In the genomic region with DNA sequence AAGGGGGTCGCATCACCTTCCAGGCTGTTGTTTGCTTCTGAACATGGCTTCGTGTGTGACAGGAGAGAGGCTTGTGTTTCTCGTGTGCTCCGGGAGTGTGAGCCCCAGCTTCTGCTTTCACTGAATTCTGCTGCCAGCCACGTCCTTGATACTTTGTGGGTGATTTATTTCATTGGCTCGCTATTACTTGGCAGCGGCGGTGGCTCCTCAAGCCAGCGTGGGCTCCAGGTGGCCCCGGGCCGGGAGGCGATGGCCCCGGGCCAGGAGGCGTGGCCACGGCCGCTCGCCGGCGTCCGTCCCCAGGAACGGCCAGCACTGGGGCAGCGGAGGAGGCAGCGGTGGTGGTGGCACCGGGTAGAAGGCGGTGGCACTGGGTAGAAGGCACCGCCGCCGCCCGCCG, we compare ENCODE assay signal across 1 cellular context.
TF ChIP-seq lines count a peak whose summit lies in the region.

No MANE protein-coding gene starts in this region.

TF ChIP-seq in K562, 482 proteins besides CTCF, POLR2A, EP300 and RAD21 (continued from another document and continues in another):
- TF ChIP-seq MGA (IDR thresholded peaks at IDR 0.05) (peak; percentile 95), NR4A1 (CRISPR knock-in tag; IDR thresholded peaks at IDR 0.05) (no peak), NR4A1 (tag; IDR thresholded peaks at IDR 0.05) (peak; percentile 38; the same call in 1 of the 2 replicates), E2F3 (CRISPR knock-in tag; IDR thresholded peaks at IDR 0.05) (no peak), TAF1 (IDR thresholded peaks at IDR 0.05; ENCODE audit: control insufficient read depth, extremely low read depth, insufficient read depth, low read length, severe bottlenecking) (peak; percentile 14), CXXC5 (CRISPR knock-in tag; IDR thresholded peaks at IDR 0.05) (peak; percentile 52; the same call in 1 of the 2 replicates), NFIC (IDR thresholded peaks at IDR 0.05) (peak; percentile 91), ERF (CRISPR knock-in tag; IDR thresholded peaks at IDR 0.05) (peak; percentile 68; the same call in 1 of the 2 replicates), ZNF695 (CRISPR knock-in tag; IDR thresholded peaks at IDR 0.05) (no peak), MNT (conservative IDR thresholded peaks at IDR 0.05) (0 out of 4 replicates have a peak, but pooled peaks of 1 of the 2 experiments have one; percentile 21), E2F6 (IDR thresholded peaks at IDR 0.05; ENCODE audit: borderline replicate concordance in 1 of 2, extremely low read depth in 1 of 2, insufficient read depth in 1 of 2, insufficient read length in 1 of 2, low read depth in 1 of 2, low read length in 1 of 2, poor library complexity in 1 of 2, severe bottlenecking in 1 of 2) (peak; percentile 51 to 62), TBP (optimal IDR thresholded peaks at IDR 0.05; ENCODE audit: low read depth, low read length) (peak; percentile 26), DPF2 (IDR thresholded peaks at IDR 0.05) (peak; percentile 33; the same call in 1 of the 2 replicates), UBTF (IDR thresholded peaks at IDR 0.05; ENCODE audit: borderline replicate concordance in 1 of 2, low read depth in 2 of 2, low read length in 2 of 2) (0 out of 4 replicates have a peak, but pooled peaks of 1 of the 2 experiments have one; percentile 22), ZNF592 (IDR thresholded peaks at IDR 0.05) (peak; percentile 88), EP400 (IDR thresholded peaks at IDR 0.05) (peak; percentile 48; the same call in 1 of the 2 replicates), SMARCC2 (IDR thresholded peaks at IDR 0.05; ENCODE audit: low read depth) (no peak), L3MBTL2 (IDR thresholded peaks at IDR 0.05) (peak; percentile 90), RB1 (IDR thresholded peaks at IDR 0.05; ENCODE audit: low read depth) (0 out of 2 replicates have a peak, but pooled peaks have one; percentile 10), CCNT2 (IDR thresholded peaks at IDR 0.05; ENCODE audit: borderline replicate concordance, extremely low read depth, insufficient read length, low read depth, low read length) (peak; percentile 50), POLR2G (IDR thresholded peaks at IDR 0.05; ENCODE audit: low read depth, low read length) (peak; percentile 75), CBX2 (IDR thresholded peaks at IDR 0.05; ENCODE audit: insufficient read depth, low read length, poor library complexity, severe bottlenecking) (no peak), RBFOX2 (IDR thresholded peaks at IDR 0.05; ENCODE audit: low read depth, low read length) (peak; percentile 67), NFXL1 (CRISPR knock-in tag; IDR thresholded peaks at IDR 0.05) (no peak), TFAP4 (CRISPR knock-in tag; IDR thresholded peaks at IDR 0.05; ENCODE audit: borderline replicate concordance) (no peak)
- TF ChIP-seq, protein P1, sequence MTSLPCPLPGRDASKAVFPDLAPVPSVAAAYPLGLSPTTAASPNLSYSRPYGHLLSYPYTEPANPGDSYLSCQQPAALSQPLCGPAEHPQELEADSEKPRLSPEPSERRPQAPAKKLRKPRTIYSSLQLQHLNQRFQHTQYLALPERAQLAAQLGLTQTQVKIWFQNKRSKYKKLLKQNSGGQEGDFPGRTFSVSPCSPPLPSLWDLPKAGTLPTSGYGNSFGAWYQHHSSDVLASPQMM (CRISPR knock-in tag; IDR thresholded peaks at IDR 0.05), result no peak
